Comparison of ENCODE assay signal across 9 cellular contexts in genomic region chr5:177476531-177477233, GRCh38. TPM values are rescaled to one million over a fixed set of nuclear protein-coding genes. Genes with fewer than 3 reads are reported as not detected.
DNase-seq lines count a peak whose midpoint lies in the region; ATAC-seq and TF ChIP-seq lines count a peak whose summit lies in the region.
"Had no signal": no experiment of that assay in that cellular context is flagged by ENCODE, and none has a peak within 500 bp of the region (broad histone marks: within the 10 kb centered on the region; RNA-seq: fewer than 3 reads in every experiment).

No MANE protein-coding gene starts in this region.

- no peak overlapping the region for H3K4me3 ChIP-seq in upper lobe of right lung
- H3K4me3 ChIP-seq: psoas muscle had no signal

- peak overlapping the region; percentile 11 for H3K27ac ChIP-seq in upper lobe of right lung

- ATAC-seq in left cardiac atrium (no peak), Right ventricle myocardium inferior (no peak), upper lobe of right lung (peak; percentile 2), HG03469 (IDR thresholded peaks at IDR 0.05; ENCODE audit: unreplicated experiment) (no peak)
- ATAC-seq: psoas muscle had no signal

- DNase-seq in left cardiac atrium (peak; percentile 75), Right ventricle myocardium inferior (ENCODE audit: missing footprints) (no peak), fibroblast of gingiva (ENCODE audit: low read depth) (peak; percentile 58), upper lobe of right lung (peak; percentile 70), DMS153 (lab: John Stamatoyannopoulos, UW) (no peak)
- DNase-seq: immature natural killer cell, MV-4-11 had no signal

- no peak for TF ChIP-seq CTCF in upper lobe of right lung (IDR thresholded peaks at IDR 0.05)

- no peaks in the 10 kb centered on the region for H3K27me3 ChIP-seq in upper lobe of right lung

- no peaks in the 10 kb centered on the region for H3K9me3 ChIP-seq in upper lobe of right lung
- H3K9me3 ChIP-seq: psoas muscle had no signal

- H3K4me1 ChIP-seq in upper lobe of right lung = peaks cover 34% of the 10 kb centered on the region

- intact Hi-C loops in left cardiac atrium (cut with DNase I) (no loop called here), Right ventricle myocardium inferior (cut with DNase I) (no loop called here), upper lobe of right lung (cut with DNase I) (no loop called here)

- H3K36me3 ChIP-seq in upper lobe of right lung = no peaks in the 10 kb centered on the region

RNA-seq across cellular contexts. Expression of gene DBN1, which starts 3.2 kb away (rescaled TPM):
- total RNA-seq in left cardiac atrium = 10 to 100 TPM; 30.2 to 55.1 TPM
- 32.2 TPM for total RNA-seq in Right ventricle myocardium inferior
- total RNA-seq in upper lobe of right lung = 34.6 TPM

RNA-seq across cellular contexts. Expression of gene PDLIM7, which starts 20.7 kb away (rescaled TPM):
- total RNA-seq in left cardiac atrium (10 to 100 TPM; 50.5 to 94.5 TPM), Right ventricle myocardium inferior (43.1 TPM), upper lobe of right lung (59.1 TPM)

RNA-seq across cellular contexts. Expression of gene PRR7, which starts 30.1 kb away (rescaled TPM):
- 1 to 10 TPM in 1 of 2 donors, under 1 TPM in 1; 0.59 to 1.6 TPM for total RNA-seq in left cardiac atrium
- 1.4 TPM for total RNA-seq in Right ventricle myocardium inferior
- 2.1 TPM for total RNA-seq in upper lobe of right lung

RNA-seq across cellular contexts. Expression of gene DOK3, which starts 32.9 kb away (rescaled TPM):
- total RNA-seq in left cardiac atrium (1 to 10 TPM; 5.3 to 9.0 TPM), Right ventricle myocardium inferior (4.4 TPM), upper lobe of right lung (45.6 TPM)

RNA-seq across cellular contexts. Expression of gene DDX41, which starts 40.1 kb away (rescaled TPM):
- 10 to 100 TPM; 33.1 to 53.5 TPM for total RNA-seq in left cardiac atrium
- total RNA-seq in Right ventricle myocardium inferior = 30.1 TPM
- total RNA-seq in upper lobe of right lung = 61.6 TPM

Comparison
In these comparisons a context has a peak if more than half of its experiments do, and no peak if none do; other contexts are left out.
1. DNase-seq: peak in left cardiac atrium (single experiment), fibroblast of gingiva (single experiment) and upper lobe of right lung (single experiment); none in Right ventricle myocardium inferior (single experiment) and DMS153 (single experiment).